ENCODE assay signal across 14 cellular contexts in the genomic region with DNA sequence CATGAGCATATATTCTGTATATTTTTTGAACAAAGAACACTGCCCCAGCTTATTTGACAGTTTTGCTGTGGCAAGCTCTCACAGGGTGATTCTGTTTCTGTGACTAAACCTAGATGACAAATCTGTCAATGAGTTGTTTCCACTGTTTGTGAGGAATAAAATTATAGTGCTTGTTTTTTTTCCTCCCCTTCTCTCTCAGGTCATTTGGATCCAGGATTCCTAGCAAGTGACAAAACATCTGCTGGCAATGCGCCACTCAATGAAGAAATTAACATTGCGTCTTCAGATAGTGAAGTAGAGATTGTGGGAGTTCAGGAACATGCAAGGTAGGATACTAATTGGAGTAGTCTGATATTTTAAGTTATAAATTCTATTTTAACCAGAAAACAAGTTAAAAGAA.
DNase-seq lines count a peak whose midpoint lies in the region; ATAC-seq and TF ChIP-seq lines count a peak whose summit lies in the region.
"Had no signal": no experiment of that assay in that cellular context is flagged by ENCODE, and none has a peak within 500 bp of the region (broad histone marks: within the 10 kb centered on the region; RNA-seq: fewer than 3 reads in every experiment).

No MANE protein-coding gene starts in this region.

- H3K4me1 ChIP-seq in breast epithelium (peaks cover 0 to 4% of the 10 kb centered on the region in 2 donors), thyroid gland (peaks cover 29 to 48% of the 10 kb centered on the region in 2 donors)

- intact Hi-C loops in MCF 10A (cut with micrococcal nuclease): no loop called here
- intact Hi-C loops in breast epithelium (cut with DNase I; ENCODE audit: low total_unique reads): no loop called here
- intact Hi-C loops in thyroid gland (cut with DNase I): no loop called here

- no peaks in the 10 kb centered on the region for H3K27me3 ChIP-seq in breast epithelium
- no peaks in the 10 kb centered on the region for H3K27me3 ChIP-seq in thyroid gland

- DNase-seq in MCF 10A (ENCODE audit: unreplicated experiment) (peak; percentile 48), breast epithelium (ENCODE audit: low spot score in 2 of 2) (no peak), amniotic epithelial cell (ENCODE audit: low read depth) (peak; percentile 50), immature natural killer cell (no peak), thyroid gland (peak in 1 of 2 donors; percentile 23), DMS 273 (lab: John Stamatoyannopoulos, UW; ENCODE audit: unreplicated experiment) (no peak)
- DNase-seq: activated naive CD4-positive, alpha-beta T cell; NCI-H1092; NCI-H524; SHP77; WERI-Rb-1 had no signal

- POLR2A ChIA-PET in MCF 10A (lab: Yijun Ruan, JAX): interaction anchor here (1.5 kb wide), 1 partner anchor 22 kb away, joined by 6 read pairs; no protein-coding TSS in a partner anchor

- WGBS in thyroid gland, 2 donors: 68 to 93% methylated on average over 2 of the region's 2 CpGs

- TF ChIP-seq CTCF in MCF 10A (IDR thresholded peaks at IDR 0.05; ENCODE audit: unreplicated experiment) (no peak), breast epithelium (IDR thresholded peaks at IDR 0.05) (no peak), thyroid gland (IDR thresholded peaks at IDR 0.05) (no peak)

- ATAC-seq in HG02885 (IDR thresholded peaks at IDR 0.05; ENCODE audit: poor library complexity, unreplicated experiment) (no peak), HG03457 (IDR thresholded peaks at IDR 0.05; ENCODE audit: unreplicated experiment) (no peak)

- CTCF ChIA-PET in MCF 10A (lab: Yijun Ruan, JAX): interaction anchor here (0.6 to 1.5 kb wide), 4 partner anchors 14 to 404 kb away, joined by 3 to 6 read pairs (median 3); no protein-coding TSS in a partner anchor

- H3K27ac Mint-ChIP-seq in MCF 10A (ENCODE audit: low read depth, unreplicated experiment): no peak overlapping the region
- peak overlapping the region in 5 of 6 donors; percentile 54 to 82 (median 66) for H3K27ac Mint-ChIP-seq in immature natural killer cell

- H3K36me3 Mint-ChIP-seq in MCF 10A (ENCODE audit: insufficient read depth, unreplicated experiment) (peaks cover 20% of the 10 kb centered on the region), immature natural killer cell (peaks cover 5 to 20% (median 14%) of the 10 kb centered on the region in 3 donors)

- H3K9me3 Mint-ChIP-seq in MCF 10A (ENCODE audit: unreplicated experiment) (no peaks in the 10 kb centered on the region), immature natural killer cell (no peaks in the 10 kb centered on the region)

- H3K4me3 Mint-ChIP-seq in MCF 10A (ENCODE audit: unreplicated experiment) (no peak overlapping the region), immature natural killer cell (no peak overlapping the region)

- no peak overlapping the region for H3K4me3 ChIP-seq in breast epithelium
- no peak overlapping the region for H3K4me3 ChIP-seq in thyroid gland (replicated peaks in 1 of 3)
- H3K4me3 ChIP-seq: skin epidermis had no signal

- TF ChIP-seq POLR2A in breast epithelium (IDR thresholded peaks at IDR 0.05) (no peak), thyroid gland (IDR thresholded peaks at IDR 0.05) (no peak)

- no TSS peak for BruUV-seq in MCF 10A (replicated peaks; lab: Mats Ljungman, UMichigan)

- H3K9me3 ChIP-seq in breast epithelium: no peaks in the 10 kb centered on the region
- no peaks in the 10 kb centered on the region for H3K9me3 ChIP-seq in thyroid gland

- H3K27ac ChIP-seq in breast epithelium (peak overlapping the region in 1 of 2 donors; percentile 27), thyroid gland (peak overlapping the region; percentile 21 to 67 (median 47))
- H3K27ac ChIP-seq: WERI-Rb-1 had no signal

- H3K27me3 Mint-ChIP-seq in MCF 10A (ENCODE audit: insufficient read depth, unreplicated experiment) (no peaks in the 10 kb centered on the region), immature natural killer cell (ENCODE audit: low read depth in 3 of 3) (peaks cover 5 to 11% (median 7%) of the 10 kb centered on the region in 3 donors)

- H3K4me1 Mint-ChIP-seq in MCF 10A (ENCODE audit: insufficient read depth, unreplicated experiment): peaks cover 31% of the 10 kb centered on the region
- H3K4me1 Mint-ChIP-seq in immature natural killer cell: peaks cover 23 to 45% of the 10 kb centered on the region in 2 donors

- H3K36me3 ChIP-seq in breast epithelium: no peaks in the 10 kb centered on the region
- no peaks in the 10 kb centered on the region for H3K36me3 ChIP-seq in thyroid gland

Comparison
In these comparisons a context has a peak if more than half of its experiments do, and no peak if none do; other contexts are left out.
1. DNase-seq: peak in MCF 10A (single experiment) and amniotic epithelial cell (single experiment); none in breast epithelium (0 of 2), immature natural killer cell (0 of 3) and DMS 273 (single experiment).